In genomic region chr18:11077548-11078187, GRCh38 we compare ENCODE assay signal across 11 cellular contexts.
A peak's percentile ranks its signal among the peaks of the same experiment; 100 is the strongest.
DNase-seq lines count a peak whose midpoint lies in the region; ATAC-seq, FAIRE-seq and TF ChIP-seq lines count a peak whose summit lies in the region.
"Had no signal": no experiment of that assay in that cellular context is flagged by ENCODE, and none has a peak within 500 bp of the region (broad histone marks: within the 10 kb centered on the region; RNA-seq: fewer than 3 reads in every experiment).

No MANE protein-coding gene starts in this region.

- no peak for TF ChIP-seq CTCF in bronchial epithelial cell (IDR thresholded peaks at IDR 0.05; ENCODE audit: insufficient read depth, low read length, severe bottlenecking)
- TF ChIP-seq CTCF in nephron (IDR thresholded peaks at IDR 0.05; ENCODE audit: unreplicated experiment in 3 of 3) = no peak
- no peak for TF ChIP-seq CTCF in testis (IDR thresholded peaks at IDR 0.05)

- TF ChIP-seq POLR2A in testis (IDR thresholded peaks at IDR 0.05) = no peak

- H3K36me3 ChIP-seq in bronchial epithelial cell (ENCODE audit: control insufficient read depth, insufficient read depth, low read length) = no peaks in the 10 kb centered on the region
- H3K36me3 ChIP-seq in testis (ENCODE audit: low read depth, missing control alignments) = no peaks in the 10 kb centered on the region

- no peaks in the 10 kb centered on the region for H3K9me3 Mint-ChIP-seq in nephron

- no peak overlapping the region for H3K27ac ChIP-seq in testis
- H3K27ac ChIP-seq: HL-60, KMS-11 had no signal

- H3K4me3 ChIP-seq in bronchial epithelial cell (ENCODE audit: low read depth, low read length) = no peak overlapping the region
- H3K4me3 ChIP-seq in testis = no peak overlapping the region

- peak overlapping the region in 2 of 3 experiments; percentile 21 to 35 for H3K27ac Mint-ChIP-seq in nephron
- H3K27ac Mint-ChIP-seq: IgD-negative memory B cell had no signal

- H3K27me3 ChIP-seq in bronchial epithelial cell (ENCODE audit: control insufficient read depth, insufficient read depth, low read length) = no peaks in the 10 kb centered on the region
- H3K27me3 ChIP-seq in testis = no peaks in the 10 kb centered on the region

- peak; percentile 95 for FAIRE-seq in HTR-8/SVneo (lab: Jason Lieb, UNC)
- peak; percentile 28 for FAIRE-seq in bronchial epithelial cell (lab: Jason Lieb, UNC)
- FAIRE-seq: GM19239 had no signal

- H3K36me3 Mint-ChIP-seq in nephron (ENCODE audit: low read depth) = no peaks in the 10 kb centered on the region
- H3K36me3 Mint-ChIP-seq: IgD-negative memory B cell had no signal

- no peak for ATAC-seq in HG02610 (IDR thresholded peaks at IDR 0.05; ENCODE audit: unreplicated experiment)

- peaks cover 17% of the 10 kb centered on the region for H3K4me1 Mint-ChIP-seq in nephron
- H3K4me1 Mint-ChIP-seq: IgD-negative memory B cell had no signal

- H3K9me3 ChIP-seq in testis = no peaks in the 10 kb centered on the region

- H3K4me1 ChIP-seq in testis = no peaks in the 10 kb centered on the region

- DNase-seq in HTR-8/SVneo (ENCODE audit: insufficient read length, low spot score) (no peak), bronchial epithelial cell (ENCODE audit: low read depth) (no peak), testis (no peak), NCI-H748 (lab: John Stamatoyannopoulos, UW; ENCODE audit: unreplicated experiment) (no peak)
- DNase-seq: HCEC 1CT had no signal

- WGBS in testis, 2 donors = 54 to 64% methylated on average over 5 of the region's 5 CpGs

- no peaks in the 10 kb centered on the region for H3K27me3 Mint-ChIP-seq in nephron (ENCODE audit: low read depth)
- H3K27me3 Mint-ChIP-seq: IgD-negative memory B cell had no signal

- no peak overlapping the region for H3K4me3 Mint-ChIP-seq in nephron
- H3K4me3 Mint-ChIP-seq: IgD-negative memory B cell had no signal

- intact Hi-C loops in testis (cut with DNase I; ENCODE audit: low total_unique reads) = no loop called here
